ENCODE assay signal across 7 cellular contexts in genomic region chr6:136719280-136720044, GRCh38.
DNase-seq lines count a peak whose midpoint lies in the region; ATAC-seq and TF ChIP-seq lines count a peak whose summit lies in the region.

No MANE protein-coding gene starts in this region.

- H3K4me3 ChIP-seq in trophoblast cell (ENCODE audit: low read depth, low read length): no peak overlapping the region
- no peak overlapping the region for H3K4me3 ChIP-seq in stomach
- H3K4me3 ChIP-seq in smooth muscle cell: no peak overlapping the region

- H3K36me3 Mint-ChIP-seq in T-helper 17 cell (ENCODE audit: low read depth): no peaks in the 10 kb centered on the region

- no peak overlapping the region for H2BK12ac ChIP-seq in trophoblast cell (ENCODE audit: low read length)

- H4K91ac ChIP-seq in trophoblast cell (ENCODE audit: low read depth, low read length): no peak overlapping the region

- H3K36me3 ChIP-seq in trophoblast cell (ENCODE audit: control insufficient read depth in 1 of 2, insufficient read depth in 2 of 2, low read length in 2 of 2) (no peaks in the 10 kb centered on the region), stomach (no peaks in the 10 kb centered on the region), smooth muscle cell (ENCODE audit: low read depth) (no peaks in the 10 kb centered on the region)

- intact Hi-C loops in stomach (cut with DNase I; ENCODE audit: low total_unique reads): loop anchor here (10.0 kb wide), 1 partner anchor 75 kb away; no protein-coding TSS in a partner anchor

- no peak overlapping the region for H2AK5ac ChIP-seq in trophoblast cell (ENCODE audit: low read length)

- no peak for TF ChIP-seq POLR2A in stomach (IDR thresholded peaks at IDR 0.05)

- no peak overlapping the region for H3K18ac ChIP-seq in trophoblast cell (ENCODE audit: low read length)

- no peaks in the 10 kb centered on the region for H4K20me1 ChIP-seq in smooth muscle cell (ENCODE audit: low read depth)

- H3K27me3 ChIP-seq in trophoblast cell (ENCODE audit: insufficient read depth, low read length) (no peaks in the 10 kb centered on the region), stomach (no peaks in the 10 kb centered on the region), smooth muscle cell (ENCODE audit: low read depth) (no peaks in the 10 kb centered on the region)

- H2BK120ac ChIP-seq in trophoblast cell (ENCODE audit: insufficient read depth, low read length, poor library complexity): no peak overlapping the region

- H4K8ac ChIP-seq in trophoblast cell (ENCODE audit: low read depth, low read length): no peak overlapping the region

- no peak overlapping the region for H3K23ac ChIP-seq in trophoblast cell (ENCODE audit: low read length)

- TF ChIP-seq CTCF in stomach (IDR thresholded peaks at IDR 0.05) (no peak), smooth muscle cell (IDR thresholded peaks at IDR 0.05; ENCODE audit: borderline replicate concordance, insufficient read depth, poor library complexity, severe bottlenecking) (no peak)

- H3K14ac ChIP-seq in trophoblast cell (ENCODE audit: low read length): no peak overlapping the region

- no peak overlapping the region for H3K27ac ChIP-seq in trophoblast cell (ENCODE audit: low read depth, low read length)
- peak overlapping the region in 2 of 5 donors; percentile 21 to 27 for H3K27ac ChIP-seq in stomach
- no peak overlapping the region for H3K27ac ChIP-seq in smooth muscle cell (ENCODE audit: low read depth)

- H3K4ac ChIP-seq in trophoblast cell (ENCODE audit: low read depth, low read length): no peak overlapping the region

- no peaks in the 10 kb centered on the region for H3K27me3 Mint-ChIP-seq in T-helper 17 cell

- ATAC-seq in GM19043 (IDR thresholded peaks at IDR 0.05; ENCODE audit: low read depth, unreplicated experiment) (peak; percentile 38), HG02763 (IDR thresholded peaks at IDR 0.05; ENCODE audit: unreplicated experiment) (peak; percentile 32), T-helper 17 cell (peak; percentile 19)

- no peaks in the 10 kb centered on the region for H3K9me3 ChIP-seq in T-helper 17 cell (ENCODE audit: control insufficient read depth, low read length, poor library complexity, severe bottlenecking)
- H3K9me3 ChIP-seq in trophoblast cell (ENCODE audit: insufficient read depth, low read depth, low read length): no peaks in the 10 kb centered on the region
- H3K9me3 ChIP-seq in stomach: peaks cover 0 to 6% (median 0%) of the 10 kb centered on the region in 4 donors
- no peaks in the 10 kb centered on the region for H3K9me3 ChIP-seq in smooth muscle cell (replicated peaks; ENCODE audit: low read depth)

- H2BK5ac ChIP-seq in trophoblast cell (ENCODE audit: low read depth, low read length, poor library complexity): no peak overlapping the region

- DNase-seq in T-helper 17 cell: no peak
- DNase-seq in trophoblast cell: peak; percentile 42 to 88
- DNase-seq in RKO (ENCODE audit: low spot score): no peak
- no peak for DNase-seq in stomach
- no peak for DNase-seq in smooth muscle cell (lab: John Stamatoyannopoulos, UW; ENCODE audit: unreplicated experiment)

- H3K4me3 Mint-ChIP-seq in T-helper 17 cell: peak overlapping the region; percentile 70

- H3K4me2 ChIP-seq in trophoblast cell (ENCODE audit: low read length): no peak overlapping the region
- no peak overlapping the region for H3K4me2 ChIP-seq in smooth muscle cell

- H3K4me1 Mint-ChIP-seq in T-helper 17 cell: peaks cover 41% of the 10 kb centered on the region

- no peaks in the 10 kb centered on the region for H3F3A ChIP-seq in smooth muscle cell (ENCODE audit: low read depth)

- H3K9ac ChIP-seq in trophoblast cell (ENCODE audit: low read length): no peak overlapping the region
- H3K9ac ChIP-seq in smooth muscle cell (ENCODE audit: low read depth): no peak overlapping the region

- WGBS in trophoblast cell (ENCODE audit: extremely low coverage, insufficient coverage, insufficient read length): no CpG with 5 or more reads among the region's 2 CpGs
- WGBS in stomach, 5 donors: 83 to 92% (median 86%) methylated on average over 2 of the region's 2 CpGs
- 85% methylated on average over 2 of the region's 2 CpGs for WGBS in smooth muscle cell (ENCODE audit: low lambda C conversion rate)

- TF ChIP-seq EP300 in stomach (IDR thresholded peaks at IDR 0.05): no peak

- H3K4me1 ChIP-seq in trophoblast cell (ENCODE audit: control insufficient read depth in 1 of 2, insufficient read depth in 2 of 2, low read length in 2 of 2): peaks cover 0 to 2% of the 10 kb centered on the region in 2 experiments
- H3K4me1 ChIP-seq in stomach: peaks cover 15 to 64% (median 29%) of the 10 kb centered on the region in 4 donors
- H3K4me1 ChIP-seq in smooth muscle cell (ENCODE audit: low read depth): no peaks in the 10 kb centered on the region

- H2AFZ ChIP-seq in trophoblast cell (ENCODE audit: insufficient read depth, low read length, poor library complexity) (no peak overlapping the region), smooth muscle cell (ENCODE audit: low read depth) (no peak overlapping the region)

- peaks cover 2% of the 10 kb centered on the region for H3K79me1 ChIP-seq in trophoblast cell (ENCODE audit: low read length)

- no peak overlapping the region for H4K12ac ChIP-seq in trophoblast cell (ENCODE audit: low read depth, low read length)

- peak overlapping the region; percentile 85 for H3K27ac Mint-ChIP-seq in T-helper 17 cell

- H3K79me2 ChIP-seq in trophoblast cell (ENCODE audit: control insufficient read depth, insufficient read depth, low read length, poor library complexity) (no peaks in the 10 kb centered on the region), smooth muscle cell (ENCODE audit: low read depth) (no peaks in the 10 kb centered on the region)

Comparison
In these comparisons a context has a peak if more than half of its experiments do, and no peak if none do; other contexts are left out.
1. DNase-seq: peak in trophoblast cell (2 of 2); none in T-helper 17 cell (0 of 3), RKO (single experiment), stomach (single experiment) and smooth muscle cell (single experiment).
2. Peak in every context shown above with its lines, with median percentiles within 50 percentile points of each other: ATAC-seq.